Comparison of ENCODE assay signal across 15 cellular contexts in the genomic region with DNA sequence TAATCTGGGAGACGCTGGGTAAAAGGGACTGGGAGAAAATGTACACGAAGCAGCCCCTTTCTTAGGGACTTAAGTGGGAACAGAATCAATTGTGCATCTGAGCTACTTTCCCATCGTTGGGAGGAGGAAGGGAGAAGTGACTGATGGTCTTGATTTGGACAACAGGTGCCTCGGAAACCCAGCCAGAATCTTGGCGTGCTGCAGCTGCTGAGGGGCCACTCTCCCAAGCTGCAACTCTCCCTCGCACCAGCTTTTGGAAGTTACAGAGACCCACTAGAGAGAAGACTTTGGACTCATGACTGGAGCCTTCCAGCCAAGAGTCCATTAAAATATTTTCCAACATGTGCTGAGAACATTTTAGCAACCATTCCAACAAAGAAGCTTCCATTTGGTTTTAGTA. TPM values are rescaled to one million over a fixed set of nuclear protein-coding genes. Genes with fewer than 3 reads are reported as not detected.
DNase-seq lines count a peak whose midpoint lies in the region; ATAC-seq and TF ChIP-seq lines count a peak whose summit lies in the region.
"Had no signal": no experiment of that assay in that cellular context is flagged by ENCODE, and none has a peak within 500 bp of the region (broad histone marks: within the 10 kb centered on the region; RNA-seq: fewer than 3 reads in every experiment).

No MANE protein-coding gene starts in this region.

- peak overlapping the region; percentile 42 for H3K27ac Mint-ChIP-seq in activated CD4-positive, alpha-beta T cell treated with anti-CD3 and anti-CD28 coated beads for 36 hours
- no peak overlapping the region for H3K27ac Mint-ChIP-seq in activated CD4-positive, alpha-beta T cell treated with anti-CD3 and anti-CD28 coated beads, Interleukin-2, amount 10 ng/mL, durations not matched to agents 7 days and 5 days
- H3K27ac Mint-ChIP-seq in endothelial cell (ENCODE audit: unreplicated experiment) (peak overlapping the region; percentile 52), nephron (peak overlapping the region; percentile 70 to 92 (median 88))

- no peak for DNase-seq in activated CD4-positive, alpha-beta T cell treated with anti-CD3 and anti-CD28 coated beads for 36 hours
- no peak for DNase-seq in activated CD4-positive, alpha-beta T cell treated with anti-CD3 and anti-CD28 coated beads, Interleukin-2, amount 10 ng/mL, durations not matched to agents 7 days and 5 days
- DNase-seq in endothelial cell (ENCODE audit: low spot score) (no peak), putamen (ENCODE audit: low spot score) (no peak), SKM-1 (lab: John Stamatoyannopoulos, UW; ENCODE audit: unreplicated experiment) (no peak)
- DNase-seq: AML-193; CD4-positive, alpha-beta memory T cell; DMS79 treated with DMSO at 0.1 percent for 48 hours; GF-D8; GOT3; H7; IMR-90 had no signal

- TF ChIP-seq CTCF in endothelial cell (IDR thresholded peaks at IDR 0.05; ENCODE audit: unreplicated experiment) (no peak), nephron (IDR thresholded peaks at IDR 0.05; ENCODE audit: unreplicated experiment in 3 of 3) (no peak)

- CTCF ChIA-PET in activated CD4-positive, alpha-beta T cell treated with anti-CD3 and anti-CD28 coated beads for 36 hours (lab: Charles Lee): interaction anchor here (0.7 to 3.9 kb wide), 4 partner anchors 11 to 159 kb away, joined by 3 to 23 read pairs (median 10); no protein-coding TSS in a partner anchor
- CTCF ChIA-PET in activated CD4-positive, alpha-beta T cell treated with anti-CD3 and anti-CD28 coated beads, Interleukin-2, amount 10 ng/mL, durations not matched to agents 7 days and 5 days (lab: Charles Lee): interaction anchor here (1.1 to 1.9 kb wide), 3 partner anchors 9 to 13 kb away, joined by 3 to 8 read pairs (median 6); no protein-coding TSS in a partner anchor

- H3K4me3 Mint-ChIP-seq in activated CD4-positive, alpha-beta T cell treated with anti-CD3 and anti-CD28 coated beads for 36 hours: no peak overlapping the region
- H3K4me3 Mint-ChIP-seq in activated CD4-positive, alpha-beta T cell treated with anti-CD3 and anti-CD28 coated beads, Interleukin-2, amount 10 ng/mL, durations not matched to agents 7 days and 5 days: no peak overlapping the region
- peak overlapping the region; percentile 26 for H3K4me3 Mint-ChIP-seq in endothelial cell (ENCODE audit: unreplicated experiment)
- peak overlapping the region in 1 of 3 experiments; percentile 11 for H3K4me3 Mint-ChIP-seq in nephron
- H3K4me3 Mint-ChIP-seq: CD4-positive, alpha-beta memory T cell had no signal

- H3K27me3 Mint-ChIP-seq in activated CD4-positive, alpha-beta T cell treated with anti-CD3 and anti-CD28 coated beads for 36 hours: no peaks in the 10 kb centered on the region
- H3K27me3 Mint-ChIP-seq in activated CD4-positive, alpha-beta T cell treated with anti-CD3 and anti-CD28 coated beads, Interleukin-2, amount 10 ng/mL, durations not matched to agents 7 days and 5 days: no peaks in the 10 kb centered on the region
- H3K27me3 Mint-ChIP-seq in endothelial cell (ENCODE audit: unreplicated experiment) (no peaks in the 10 kb centered on the region), nephron (ENCODE audit: low read depth) (no peaks in the 10 kb centered on the region)
- H3K27me3 Mint-ChIP-seq: CD4-positive, alpha-beta memory T cell had no signal

- H3K36me3 Mint-ChIP-seq in activated CD4-positive, alpha-beta T cell treated with anti-CD3 and anti-CD28 coated beads for 36 hours (ENCODE audit: low read depth): peaks cover 5% of the 10 kb centered on the region
- H3K36me3 Mint-ChIP-seq in activated CD4-positive, alpha-beta T cell treated with anti-CD3 and anti-CD28 coated beads, Interleukin-2, amount 10 ng/mL, durations not matched to agents 7 days and 5 days (ENCODE audit: low read depth): peaks cover 35% of the 10 kb centered on the region
- H3K36me3 Mint-ChIP-seq in endothelial cell (ENCODE audit: low read depth, unreplicated experiment) (no peaks in the 10 kb centered on the region), nephron (ENCODE audit: low read depth) (peaks cover 4% of the 10 kb centered on the region)

- POLR2A ChIA-PET in activated CD4-positive, alpha-beta T cell treated with anti-CD3 and anti-CD28 coated beads for 36 hours (lab: Charles Lee): no interaction called here
- POLR2A ChIA-PET in activated CD4-positive, alpha-beta T cell treated with anti-CD3 and anti-CD28 coated beads, Interleukin-2, amount 10 ng/mL, durations not matched to agents 7 days and 5 days (lab: Charles Lee): no interaction called here

- no peak for ATAC-seq in activated CD4-positive, alpha-beta T cell treated with anti-CD3 and anti-CD28 coated beads for 36 hours
- no peak for ATAC-seq in GM21526 (IDR thresholded peaks at IDR 0.05; ENCODE audit: low FRiP score, unreplicated experiment)
- ATAC-seq: HCT116 had no signal

- peaks cover 4% of the 10 kb centered on the region for H3K4me1 Mint-ChIP-seq in activated CD4-positive, alpha-beta T cell treated with anti-CD3 and anti-CD28 coated beads for 36 hours
- H3K4me1 Mint-ChIP-seq in activated CD4-positive, alpha-beta T cell treated with anti-CD3 and anti-CD28 coated beads, Interleukin-2, amount 10 ng/mL, durations not matched to agents 7 days and 5 days: peaks cover 3% of the 10 kb centered on the region
- H3K4me1 Mint-ChIP-seq in endothelial cell (ENCODE audit: unreplicated experiment) (peaks cover 9% of the 10 kb centered on the region), nephron (peaks cover 27% of the 10 kb centered on the region)

- intact Hi-C loops in activated CD4-positive, alpha-beta T cell treated with anti-CD3 and anti-CD28 coated beads for 36 hours (cut with DNase I, micrococcal nuclease): no loop called here

- H3K9me3 Mint-ChIP-seq in activated CD4-positive, alpha-beta T cell treated with anti-CD3 and anti-CD28 coated beads for 36 hours (ENCODE audit: low read depth): no peaks in the 10 kb centered on the region
- no peaks in the 10 kb centered on the region for H3K9me3 Mint-ChIP-seq in activated CD4-positive, alpha-beta T cell treated with anti-CD3 and anti-CD28 coated beads, Interleukin-2, amount 10 ng/mL, durations not matched to agents 7 days and 5 days
- no peaks in the 10 kb centered on the region for H3K9me3 Mint-ChIP-seq in endothelial cell (ENCODE audit: unreplicated experiment)
- no peaks in the 10 kb centered on the region for H3K9me3 Mint-ChIP-seq in nephron
- H3K9me3 Mint-ChIP-seq: CD4-positive, alpha-beta memory T cell had no signal

RNA-seq across cellular contexts. Expression of a gene that starts 52.4 kb away (rescaled TPM):
- 10 to 100 TPM; 19.9 to 21.9 TPM for total RNA-seq in activated CD4-positive, alpha-beta T cell treated with anti-CD3 and anti-CD28 coated beads for 36 hours
- 10 to 100 TPM; 25.3 to 31.3 TPM for total RNA-seq in activated CD4-positive, alpha-beta T cell treated with anti-CD3 and anti-CD28 coated beads, Interleukin-2, amount 10 ng/mL, durations not matched to agents 7 days and 5 days
- total RNA-seq in endothelial cell (ENCODE audit: unreplicated experiment): 80.2 TPM
